Comparison of ENCODE assay signal across 8 cellular contexts in genomic region chr11:65427691-65428577, GRCh38. TPM values are rescaled to one million over a fixed set of nuclear protein-coding genes. Genes with fewer than 3 reads are reported as not detected.
DNase-seq lines count a peak whose midpoint lies in the region; ATAC-seq and TF ChIP-seq lines count a peak whose summit lies in the region.

No MANE protein-coding gene starts in this region.

- peaks cover 0 to 39% of the 10 kb centered on the region in 2 donors for H3K36me3 ChIP-seq in adrenal gland (replicated peaks in 1 of 2)
- H3K36me3 ChIP-seq in smooth muscle cell (ENCODE audit: low read depth), result no peaks in the 10 kb centered on the region

- intact Hi-C loops in adrenal gland (cut with DNase I), result no loop called here
- intact Hi-C loops in right cardiac atrium (cut with DNase I), result loop anchor here in 1 of 4 donors (5.0 kb wide), 1 partner anchor 74 kb away; no protein-coding TSS in a partner anchor

- H4K20me1 ChIP-seq in smooth muscle cell (ENCODE audit: low read depth), result peaks cover 100% of the 10 kb centered on the region

- peaks cover 80% of the 10 kb centered on the region for H3F3A ChIP-seq in smooth muscle cell (ENCODE audit: low read depth)

- TF ChIP-seq POLR2A in adrenal gland (IDR thresholded peaks at IDR 0.05), result peak in 1 of 2 donors; percentile 76

- peak; percentile 63 for DNase-seq in ELF-1 (ENCODE audit: low read depth, low spot score)
- DNase-seq in NCI-H69 (lab: John Stamatoyannopoulos, UW), result peak; percentile 56
- peak; percentile 70 to 84 (median 74) for DNase-seq in adrenal gland
- peak in 2 of 3 donors; percentile 29 to 53 for DNase-seq in right cardiac atrium
- DNase-seq in smooth muscle cell (lab: John Stamatoyannopoulos, UW; ENCODE audit: unreplicated experiment), result no peak
- no peak for DNase-seq in HuH-7.5 (ENCODE audit: low spot score)

- no peak for TF ChIP-seq CTCF in adrenal gland (IDR thresholded peaks at IDR 0.05)
- TF ChIP-seq CTCF in smooth muscle cell (IDR thresholded peaks at IDR 0.05; ENCODE audit: borderline replicate concordance, insufficient read depth, poor library complexity, severe bottlenecking), result no peak

- peak overlapping the region; percentile 99 for H3K4me2 ChIP-seq in smooth muscle cell

- peaks cover 11 to 69% of the 10 kb centered on the region in 2 donors for H3K4me1 ChIP-seq in adrenal gland (replicated peaks in 1 of 2)
- peaks cover 8% of the 10 kb centered on the region for H3K4me1 ChIP-seq in right cardiac atrium (ENCODE audit: control insufficient read depth, insufficient read depth, low read length)
- peaks cover 6% of the 10 kb centered on the region for H3K4me1 ChIP-seq in smooth muscle cell (ENCODE audit: low read depth)

- WGBS in adrenal gland, 4 donors, result 12 to 19% (median 16%) methylated on average over 11 of the region's 11 CpGs
- 15% methylated on average over 11 of the region's 11 CpGs for WGBS in right cardiac atrium
- 54% methylated on average over 11 of the region's 11 CpGs for WGBS in smooth muscle cell (ENCODE audit: low lambda C conversion rate)

- H3K9ac ChIP-seq in smooth muscle cell (ENCODE audit: low read depth), result peak overlapping the region; percentile 99

- no peaks in the 10 kb centered on the region for H3K27me3 ChIP-seq in adrenal gland
- H3K27me3 ChIP-seq in right cardiac atrium (ENCODE audit: control insufficient read depth, insufficient read depth), result no peaks in the 10 kb centered on the region
- no peaks in the 10 kb centered on the region for H3K27me3 ChIP-seq in smooth muscle cell (ENCODE audit: low read depth)

- H3K27ac ChIP-seq in adrenal gland (peak overlapping the region; percentile 91 to 100 (median 100)), right cardiac atrium (ENCODE audit: low read length) (peak overlapping the region; percentile 84), smooth muscle cell (ENCODE audit: low read depth) (peak overlapping the region; percentile 100)

- no peaks in the 10 kb centered on the region for H3K9me3 ChIP-seq in adrenal gland (replicated peaks in 1 of 3)
- no peaks in the 10 kb centered on the region for H3K9me3 ChIP-seq in right cardiac atrium (ENCODE audit: control insufficient read depth, low read length)
- no peaks in the 10 kb centered on the region for H3K9me3 ChIP-seq in smooth muscle cell (replicated peaks; ENCODE audit: low read depth)

- peak overlapping the region in 2 of 4 donors; percentile 82 to 83 for H3K4me3 ChIP-seq in adrenal gland
- peak overlapping the region; percentile 83 for H3K4me3 ChIP-seq in right cardiac atrium (ENCODE audit: low read length)
- peak overlapping the region; percentile 88 for H3K4me3 ChIP-seq in smooth muscle cell

- H3K79me2 ChIP-seq in smooth muscle cell (ENCODE audit: low read depth), result peaks cover 100% of the 10 kb centered on the region

- ATAC-seq in right cardiac atrium, result peak; percentile 7 to 8
- no peak for ATAC-seq in GM18858 (IDR thresholded peaks at IDR 0.05; ENCODE audit: unreplicated experiment)
- ATAC-seq in GM19455 (IDR thresholded peaks at IDR 0.05; ENCODE audit: unreplicated experiment), result no peak

- H2AFZ ChIP-seq in smooth muscle cell (ENCODE audit: low read depth), result no peak overlapping the region

RNA-seq across cellular contexts. Expression of gene NEAT1, which starts 5.3 kb away (rescaled TPM):
- 1,000 to 10,000 TPM in 3 of 8 donors, 100 to 1,000 TPM in 4, 10 to 100 TPM in 1; 64.3 to 1,661 (median 335) TPM for total RNA-seq in adrenal gland
- 1,000 to 10,000 TPM in 2 of 3 donors, 100 to 1,000 TPM in 1; 216 to 6,838 (median 2,645) TPM for polyA plus RNA-seq in adrenal gland
- total RNA-seq in right cardiac atrium, result 100 to 1,000 TPM; 346 to 441 (median 427) TPM
- polyA plus RNA-seq in right cardiac atrium, result 441 TPM
- 142 and 155 TPM in 2 replicates for total RNA-seq in smooth muscle cell
- polyA plus RNA-seq in smooth muscle cell, result 14.9 and 84.6 TPM in 2 replicates

RNA-seq across cellular contexts. Expression of gene FRMD8, which starts 41.5 kb away (rescaled TPM):
- total RNA-seq in adrenal gland (10 to 100 TPM; 20.6 to 52.1 (median 39.6) TPM), right cardiac atrium (10 to 100 TPM; 12.2 to 16.1 (median 12.9) TPM), smooth muscle cell (16.7 and 19.1 TPM in 2 replicates)
- polyA plus RNA-seq in adrenal gland (10 to 100 TPM in 2 of 3 donors, 1 to 10 TPM in 1; 5.3 to 21.3 (median 20.4) TPM), right cardiac atrium (9.3 TPM), smooth muscle cell (37.8 and 40.8 TPM in 2 replicates)

RNA-seq across cellular contexts. Expression of gene SLC25A45, which starts 45.5 kb away (rescaled TPM):
- 10 to 100 TPM in 1 of 8 donors, 1 to 10 TPM in 7; 1.1 to 12.7 (median 6.7) TPM for total RNA-seq in adrenal gland
- polyA plus RNA-seq in adrenal gland, result 10 to 100 TPM in 2 of 3 donors, 1 to 10 TPM in 1; 2.4 to 21.0 (median 14.7) TPM
- total RNA-seq in right cardiac atrium, result 1 to 10 TPM; 6.1 to 7.7 (median 7.4) TPM
- 5.5 TPM for polyA plus RNA-seq in right cardiac atrium
- 0.81 and 2.2 TPM in 2 replicates for total RNA-seq in smooth muscle cell
- polyA plus RNA-seq in smooth muscle cell, result 3.4 and 7.7 TPM in 2 replicates

Comparison
In these comparisons a context has a peak if more than half of its experiments do, and no peak if none do; other contexts are left out.
1. DNase-seq: peak in ELF-1 (single experiment), NCI-H69 (single experiment), adrenal gland (7 of 7) and right cardiac atrium (2 of 3); none in smooth muscle cell (single experiment) and HuH-7.5 (single experiment).
2. ATAC-seq: peak in right cardiac atrium (2 of 2); none in GM18858 (single experiment) and GM19455 (single experiment).
3. Peak in every context shown above with its lines, with median percentiles within 50 percentile points of each other: H3K27ac ChIP-seq.